In genomic region chr12:124324803-124325705, GRCh38 we compare ENCODE assay signal across 20 cellular contexts. TPM values are rescaled to one million over a fixed set of nuclear protein-coding genes. Genes with fewer than 3 reads are reported as not detected.
"Had no signal": no experiment of that assay in that cellular context is flagged by ENCODE, and none has a peak within 500 bp of the region (broad histone marks: within the 10 kb centered on the region; RNA-seq: fewer than 3 reads in every experiment).

No MANE protein-coding gene starts in this region.

- H3K4me2 ChIP-seq: smooth muscle cell had no signal

- ATAC-seq: activated T-cell treated with anti-CD3 and anti-CD28 coated beads, Interleukin-2, amount 50 U/mL, for 72 hours; left lobe of liver; stimulated activated memory B cell treated with anti-CD40 and anti-IgM and Interleukin-4, amounts not matched to agents 10 μg/mL and 1 μg/mL and 100 μg/mL, for 72 hours; T-helper 17 cell had no signal

- H3K9me3 ChIP-seq: vagina had no signal

- H3K27ac ChIP-seq: ascending aorta, coronary artery, vagina had no signal

- H3K27ac Mint-ChIP-seq: activated CD4-positive, alpha-beta memory T cell treated with anti-CD3 and anti-CD28 coated beads for 36 hours; activated naive CD4-positive, alpha-beta T cell treated with anti-CD3 and anti-CD28 coated beads, Interleukin-2, amount 10 ng/mL, durations not matched to agents 7 days and 5 days; activated T-cell treated with anti-CD3 and anti-CD28 coated beads, Interleukin-2, amount 50 U/mL, for 72 hours; naive B cell; stimulated activated memory B cell treated with anti-CD40 and anti-IgM and Interleukin-4, amounts not matched to agents 10 μg/mL and 1 μg/mL and 100 μg/mL, for 72 hours; T-helper 17 cell had no signal

- H3K27me3 Mint-ChIP-seq: activated CD4-positive, alpha-beta memory T cell treated with anti-CD3 and anti-CD28 coated beads for 36 hours; activated naive CD4-positive, alpha-beta T cell treated with anti-CD3 and anti-CD28 coated beads, Interleukin-2, amount 10 ng/mL, durations not matched to agents 7 days and 5 days; naive B cell; stimulated activated memory B cell treated with anti-CD40 and anti-IgM and Interleukin-4, amounts not matched to agents 10 μg/mL and 1 μg/mL and 100 μg/mL, for 72 hours; T-helper 17 cell had no signal

- H3K4me3 ChIP-seq: ascending aorta, coronary artery, lung, sigmoid colon, smooth muscle cell, vagina had no signal

- H3K4me1 Mint-ChIP-seq: activated naive CD4-positive, alpha-beta T cell treated with anti-CD3 and anti-CD28 coated beads, Interleukin-2, amount 10 ng/mL, durations not matched to agents 7 days and 5 days; naive B cell; stimulated activated memory B cell treated with anti-CD40 and anti-IgM and Interleukin-4, amounts not matched to agents 10 μg/mL and 1 μg/mL and 100 μg/mL, for 72 hours; T-helper 17 cell had no signal

- FAIRE-seq: bronchial epithelial cell had no signal

- H3K27me3 ChIP-seq: ascending aorta, sigmoid colon, vagina had no signal

- H3K4me3 Mint-ChIP-seq: activated CD4-positive, alpha-beta memory T cell treated with anti-CD3 and anti-CD28 coated beads for 36 hours; activated naive CD4-positive, alpha-beta T cell treated with anti-CD3 and anti-CD28 coated beads, Interleukin-2, amount 10 ng/mL, durations not matched to agents 7 days and 5 days; activated T-cell treated with anti-CD3 and anti-CD28 coated beads, Interleukin-2, amount 50 U/mL, for 72 hours; stimulated activated memory B cell treated with anti-CD40 and anti-IgM and Interleukin-4, amounts not matched to agents 10 μg/mL and 1 μg/mL and 100 μg/mL, for 72 hours; T-helper 17 cell had no signal

- DNase-seq: activated CD4-positive, alpha-beta memory T cell treated with anti-CD3 and anti-CD28 coated beads for 36 hours; activated CD4-positive, alpha-beta T cell treated with anti-CD3 and anti-CD28 coated beads for 4 hours; activated CD4-positive, CD25-positive, alpha-beta regulatory T cell; activated effector memory CD4-positive, alpha-beta T cell treated with Interleukin-2 at 50 U/mL for 16 hours; activated naive CD4-positive, alpha-beta T cell treated with anti-CD3 and anti-CD28 coated beads, Interleukin-2, amount 10 ng/mL, durations not matched to agents 7 days and 5 days; activated T-cell treated with anti-CD3 and anti-CD28 coated beads, Interleukin-2, amount 50 U/mL, for 72 hours; naive B cell; sigmoid colon; stimulated activated CD4-positive, alpha-beta T cell treated with anti-CD3 and anti-CD28 coated beads, Interleukin-15, amount 100 ng/mL, for 24 hours; T-helper 17 cell; trophoblast cell had no signal

RNA-seq across cellular contexts. Expression of gene RFLNA, which starts 30.2 kb away (rescaled TPM):
- total RNA-seq: activated CD4-positive, alpha-beta memory T cell treated with anti-CD3 and anti-CD28 coated beads for 36 hours; activated T-cell treated with anti-CD3 and anti-CD28 coated beads, Interleukin-2, amount 50 U/mL, for 72 hours; ascending aorta; bronchial epithelial cell; left lobe of liver; mesenteric fat pad; T-helper 17 cell had no signal
